Comparison of ENCODE assay signal across 1 cellular context in the genomic region with DNA sequence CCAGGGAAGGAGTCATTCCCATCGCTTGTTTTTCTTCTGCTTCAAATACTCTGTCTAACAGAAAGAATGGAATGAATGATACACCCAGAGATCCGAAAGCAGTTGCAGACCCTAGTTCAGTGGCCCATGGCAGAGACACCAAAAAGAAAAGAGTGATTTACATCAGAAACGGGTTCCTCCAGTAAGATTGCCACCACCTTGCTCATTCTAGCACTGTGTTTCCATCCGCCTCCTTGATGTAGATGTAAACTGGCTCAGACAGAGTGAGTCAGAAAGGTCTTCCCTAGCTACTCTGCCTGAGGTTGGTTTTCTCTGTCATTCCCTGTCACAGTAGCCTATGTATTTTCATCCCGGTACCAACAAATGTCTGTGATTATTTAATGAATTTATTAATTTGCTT.
TF ChIP-seq lines count a peak whose summit lies in the region.

No MANE protein-coding gene starts in this region.

TF ChIP-seq in H1, 55 proteins besides CTCF, POLR2A, EP300 and RAD21:
- TF ChIP-seq YY1 (IDR thresholded peaks at IDR 0.05; ENCODE audit: low read depth, low read length): no peak
- TF ChIP-seq CHD1 (IDR thresholded peaks at IDR 0.05; ENCODE audit: low read depth, low read length): no peak
- TF ChIP-seq, protein P1, sequence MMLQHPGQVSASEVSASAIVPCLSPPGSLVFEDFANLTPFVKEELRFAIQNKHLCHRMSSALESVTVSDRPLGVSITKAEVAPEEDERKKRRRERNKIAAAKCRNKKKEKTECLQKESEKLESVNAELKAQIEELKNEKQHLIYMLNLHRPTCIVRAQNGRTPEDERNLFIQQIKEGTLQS (IDR thresholded peaks at IDR 0.05; ENCODE audit: insufficient read depth, low read depth, low read length): no peak
- TF ChIP-seq PHF8 (conservative IDR thresholded peaks at IDR 0.05; ENCODE audit: low read depth, low read length): no peak
- no peak for TF ChIP-seq SIRT6 (IDR thresholded peaks at IDR 0.05; ENCODE audit: low read length)
- TF ChIP-seq KDM4A (IDR thresholded peaks at IDR 0.05; ENCODE audit: low read depth, low read length, severe bottlenecking): no peak
TF ChIP-seq in H1: peak in this region for 0.
